ENCODE assay signal across 11 cellular contexts in genomic region chr7:117068511-117069155, GRCh38.
DNase-seq lines count a peak whose midpoint lies in the region; ATAC-seq and TF ChIP-seq lines count a peak whose summit lies in the region.
"Had no signal": no experiment of that assay in that cellular context is flagged by ENCODE, and none has a peak within 500 bp of the region (broad histone marks: within the 10 kb centered on the region; RNA-seq: fewer than 3 reads in every experiment).

No MANE protein-coding gene starts in this region.

- H3K27ac ChIP-seq in right lobe of liver = no peak overlapping the region
- H3K27ac ChIP-seq: VCaP had no signal

- no peak for ATAC-seq in HG03457 (IDR thresholded peaks at IDR 0.05; ENCODE audit: unreplicated experiment)
- no peak for ATAC-seq in HG03520 (IDR thresholded peaks at IDR 0.05; ENCODE audit: unreplicated experiment)
- no peak for ATAC-seq in right lobe of liver
- ATAC-seq: left cardiac atrium had no signal

- TF ChIP-seq POLR2A in right lobe of liver (IDR thresholded peaks at IDR 0.05) = no peak

- peak; percentile 67 for DNase-seq in DMS153 treated with DMSO at 0.1 percent for 48 hours (lab: John Stamatoyannopoulos, UW; ENCODE audit: unreplicated experiment)
- peak; percentile 82 for DNase-seq in NCI-H146 treated with DMSO at 0.1 percent for 48 hours (lab: John Stamatoyannopoulos, UW; ENCODE audit: unreplicated experiment)
- peak; percentile 85 for DNase-seq in SHP77 treated with DMSO at 0.1 percent for 48 hours (lab: John Stamatoyannopoulos, UW)
- peak; percentile 6 for DNase-seq in occipital lobe (lab: John Stamatoyannopoulos, UW)
- DNase-seq in SIG-M5 (lab: John Stamatoyannopoulos, UW) = no peak
- no peak for DNase-seq in right lobe of liver
- DNase-seq: Kasumi-1, left cardiac atrium had no signal

- no peak overlapping the region for H3K4me3 ChIP-seq in right lobe of liver

- no peaks in the 10 kb centered on the region for H3K36me3 ChIP-seq in right lobe of liver

- TF ChIP-seq CTCF in right lobe of liver (IDR thresholded peaks at IDR 0.05) = no peak

- peaks cover 1 to 28% (median 8%) of the 10 kb centered on the region in 4 donors for H3K4me1 ChIP-seq in right lobe of liver

- WGBS in right lobe of liver (ENCODE audit: insufficient coverage, low coverage, low lambda C conversion rate, missing lambda C conversion rate) = 80% methylated on average over 5 of the region's 5 CpGs

- H3K27me3 ChIP-seq in right lobe of liver = no peaks in the 10 kb centered on the region

- no peaks in the 10 kb centered on the region for H3K9me3 ChIP-seq in right lobe of liver

- intact Hi-C loops in right lobe of liver (cut with DNase I) = no loop called here

Comparison
In these comparisons a context has a peak if more than half of its experiments do, and no peak if none do; other contexts are left out.
1. DNase-seq: peak in DMS153 treated with DMSO at 0.1 percent for 48 hours (single experiment), NCI-H146 treated with DMSO at 0.1 percent for 48 hours (single experiment), SHP77 treated with DMSO at 0.1 percent for 48 hours (single experiment) and occipital lobe (single experiment); none in SIG-M5 (single experiment) and right lobe of liver (0 of 3).